In genomic region chr17:50502643-50502990, GRCh38 we compare ENCODE assay signal across 15 cellular contexts. TPM values are rescaled to one million over a fixed set of nuclear protein-coding genes. Genes with fewer than 3 reads are reported as not detected.
DNase-seq lines count a peak whose midpoint lies in the region; ATAC-seq, FAIRE-seq and TF ChIP-seq lines count a peak whose summit lies in the region.
"Had no signal": no experiment of that assay in that cellular context is flagged by ENCODE, and none has a peak within 500 bp of the region (broad histone marks: within the 10 kb centered on the region; RNA-seq: fewer than 3 reads in every experiment).

No MANE protein-coding gene starts in this region.

- peak overlapping the region; percentile 30; the same call in 1 of the 2 replicates for H3K27ac ChIP-seq in WERI-Rb-1
- no peak overlapping the region for H3K27ac ChIP-seq in K562 (ENCODE audit: extremely low read depth, low read depth, low read length)
- peak overlapping the region; percentile 80 for H3K27ac ChIP-seq in smooth muscle cell (ENCODE audit: low read depth)

- no peak overlapping the region for H2AFZ ChIP-seq in K562 (ENCODE audit: low read depth, low read length)
- no peak overlapping the region for H2AFZ ChIP-seq in smooth muscle cell (ENCODE audit: low read depth)

- no TSS peak for BruUV-seq in K562 (replicated peaks; lab: Mats Ljungman, UMichigan)

- in situ Hi-C loops in K562 (cut with MboI): no loop called here

- H3K9me3 ChIP-seq in WERI-Rb-1 (ENCODE audit: severe bottlenecking) (peaks cover 3% of the 10 kb centered on the region), K562 (replicated peaks; ENCODE audit: control insufficient read depth, insufficient read depth, low read depth, low read length) (no peaks in the 10 kb centered on the region), smooth muscle cell (replicated peaks; ENCODE audit: low read depth) (no peaks in the 10 kb centered on the region)
- H3K9me3 ChIP-seq: MG63, Peyer's patch had no signal

- peaks cover 9% of the 10 kb centered on the region for H3K27me3 Mint-ChIP-seq in activated CD4-positive, alpha-beta T cell treated with anti-CD3 and anti-CD28 coated beads, Interleukin-2, amount 10 ng/mL, durations not matched to agents 7 days and 5 days

- H3K9ac ChIP-seq in K562 (ENCODE audit: insufficient read depth in 1 of 2, low read depth in 2 of 2, low read length in 2 of 2): 0 out of 4 replicates have a peak overlapping the region, but pooled peaks of 1 of the 2 experiments have one; percentile 40
- H3K9ac ChIP-seq in smooth muscle cell (ENCODE audit: low read depth): peak overlapping the region; percentile 53

- no peak for TF ChIP-seq RAD21 in K562 (CRISPR knock-in tag; conservative IDR thresholded peaks at IDR 0.05 in 1 of 2, IDR thresholded peaks at IDR 0.05 in 1 of 2)

- no peak for DNase-seq in WERI-Rb-1
- no peak for DNase-seq in K562 (ENCODE audit: extremely low read depth in 1 of 4, low spot score in 3 of 4)
- DNase-seq in smooth muscle cell (lab: John Stamatoyannopoulos, UW; ENCODE audit: unreplicated experiment): no peak
- no peak for DNase-seq in activated CD4-positive, alpha-beta T cell treated with anti-CD3 and anti-CD28 coated beads, Interleukin-2, amount 10 ng/mL, durations not matched to agents 7 days and 5 days
- DNase-seq: COR-L47, H7, Karpas-422, MG63, NCI-H1092, NCI-H2081 treated with DMSO at 0.1 percent for 48 hours had no signal

- H3K79me2 ChIP-seq in K562 (ENCODE audit: control insufficient read depth, insufficient read depth, low read length) (no peaks in the 10 kb centered on the region), smooth muscle cell (ENCODE audit: low read depth) (no peaks in the 10 kb centered on the region)

- H3K27me3 ChIP-seq in WERI-Rb-1 (ENCODE audit: insufficient read depth, low read depth, severe bottlenecking): no peaks in the 10 kb centered on the region
- H3K27me3 ChIP-seq in K562 (ENCODE audit: control insufficient read depth in 2 of 2, insufficient read depth in 2 of 2, low read length in 2 of 2): peaks cover 27 to 40% of the 10 kb centered on the region in 2 experiments
- no peaks in the 10 kb centered on the region for H3K27me3 ChIP-seq in smooth muscle cell (ENCODE audit: low read depth)
- H3K27me3 ChIP-seq: MG63, Peyer's patch had no signal

- H4K20me1 ChIP-seq in K562 (replicated peaks; ENCODE audit: control insufficient read depth, insufficient read depth, low read length) (0 out of 2 replicates have a peak, but pooled peaks cover 3% of the 10 kb centered on the region), smooth muscle cell (ENCODE audit: low read depth) (no peaks in the 10 kb centered on the region)

- H3K4me1 ChIP-seq in K562 (replicated peaks in 1 of 2; ENCODE audit: control insufficient read depth in 2 of 2, insufficient read depth in 2 of 2, low read length in 2 of 2) (no peaks in the 10 kb centered on the region), smooth muscle cell (ENCODE audit: low read depth) (peaks cover 27% of the 10 kb centered on the region)

- no peak overlapping the region for H3K27ac Mint-ChIP-seq in activated CD4-positive, alpha-beta T cell treated with anti-CD3 and anti-CD28 coated beads, Interleukin-2, amount 10 ng/mL, durations not matched to agents 7 days and 5 days

- no peaks in the 10 kb centered on the region for H3K36me3 Mint-ChIP-seq in activated CD4-positive, alpha-beta T cell treated with anti-CD3 and anti-CD28 coated beads, Interleukin-2, amount 10 ng/mL, durations not matched to agents 7 days and 5 days (ENCODE audit: low read depth)

- no peaks in the 10 kb centered on the region for H3K9me1 ChIP-seq in K562 (ENCODE audit: control insufficient read depth, insufficient read depth, low read length)

- TF ChIP-seq CTCF in WERI-Rb-1 (IDR thresholded peaks at IDR 0.05; ENCODE audit: low read depth, low read length): no peak
- no peak for TF ChIP-seq CTCF in K562 (IDR thresholded peaks at IDR 0.05 in 2 of 3, conservative IDR thresholded peaks at IDR 0.05 in 1 of 3; ENCODE audit: insufficient read depth in 2 of 3, low read depth in 1 of 3, low read length in 3 of 3)
- TF ChIP-seq CTCF in smooth muscle cell (IDR thresholded peaks at IDR 0.05; ENCODE audit: borderline replicate concordance, insufficient read depth, poor library complexity, severe bottlenecking): no peak

- CTCF ChIA-PET in K562 (lab: Yijun Ruan, JAX; ENCODE audit: low intra/inter-chr PET ratio): no interaction called here
- CTCF ChIA-PET in activated CD4-positive, alpha-beta T cell treated with anti-CD3 and anti-CD28 coated beads, Interleukin-2, amount 10 ng/mL, durations not matched to agents 7 days and 5 days (lab: Charles Lee): interaction anchor here (0.9 to 3.5 kb wide), 4 partner anchors 14 to 21 kb away, joined by 3 to 9 read pairs (median 4); no protein-coding TSS in a partner anchor

- H3K36me3 ChIP-seq in WERI-Rb-1 (no peaks in the 10 kb centered on the region), K562 (ENCODE audit: control insufficient read depth, insufficient read depth, low read length) (no peaks in the 10 kb centered on the region), smooth muscle cell (ENCODE audit: low read depth) (no peaks in the 10 kb centered on the region)
- H3K36me3 ChIP-seq: MG63, Peyer's patch had no signal

- intact Hi-C loops in K562 (cut with micrococcal nuclease): no loop called here

- WGBS in K562 (ENCODE audit: insufficient coverage, low coverage, missing lambda C conversion rate): 3% methylated on average over 6 of the region's 6 CpGs
- WGBS in smooth muscle cell (ENCODE audit: low lambda C conversion rate): 86% methylated on average over 6 of the region's 6 CpGs

- H3K4me3 ChIP-seq in WERI-Rb-1 (ENCODE audit: low read depth, low read length) (no peak overlapping the region), K562 (no peak overlapping the region), smooth muscle cell (no peak overlapping the region)
- H3K4me3 ChIP-seq: MG63, Peyer's patch had no signal

- no peak for FAIRE-seq in K562 (lab: Jason Lieb, UNC)
- FAIRE-seq: GM19239 had no signal

- POLR2A ChIA-PET in K562 (lab: Yijun Ruan, JAX): no interaction called here
- POLR2A ChIA-PET in activated CD4-positive, alpha-beta T cell treated with anti-CD3 and anti-CD28 coated beads, Interleukin-2, amount 10 ng/mL, durations not matched to agents 7 days and 5 days (lab: Charles Lee): no interaction called here

- ATAC-seq in K562 (peak; percentile 42; the same call in 2 of the 3 replicates), GM19395 (IDR thresholded peaks at IDR 0.05; ENCODE audit: unreplicated experiment) (no peak), GM18517 (IDR thresholded peaks at IDR 0.05; ENCODE audit: unreplicated experiment) (no peak)
- ATAC-seq: Right ventricle myocardium inferior had no signal

- no peak overlapping the region for H3K4me3 Mint-ChIP-seq in activated CD4-positive, alpha-beta T cell treated with anti-CD3 and anti-CD28 coated beads, Interleukin-2, amount 10 ng/mL, durations not matched to agents 7 days and 5 days

- no peaks in the 10 kb centered on the region for H3K9me3 Mint-ChIP-seq in activated CD4-positive, alpha-beta T cell treated with anti-CD3 and anti-CD28 coated beads, Interleukin-2, amount 10 ng/mL, durations not matched to agents 7 days and 5 days

- TF ChIP-seq EP300 in K562 (IDR thresholded peaks at IDR 0.05; ENCODE audit: low read length): no peak

- TF ChIP-seq POLR2A in K562 (conservative IDR thresholded peaks at IDR 0.05): no peak

- H3K4me2 ChIP-seq in K562 (ENCODE audit: insufficient read depth, low read length): no peak overlapping the region
- H3K4me2 ChIP-seq in smooth muscle cell: peak overlapping the region; percentile 15

- H3F3A ChIP-seq in smooth muscle cell (ENCODE audit: low read depth): peaks cover 8% of the 10 kb centered on the region

- peaks cover 23% of the 10 kb centered on the region for H3K4me1 Mint-ChIP-seq in activated CD4-positive, alpha-beta T cell treated with anti-CD3 and anti-CD28 coated beads, Interleukin-2, amount 10 ng/mL, durations not matched to agents 7 days and 5 days

RNA-seq across cellular contexts. Expression of gene MYCBPAP, which starts 5.6 kb away (rescaled TPM):
- total RNA-seq in K562 (2011; cell fraction: chromatin; rRNA removed; ENCODE audit: low replicate concordance): not detected in 2 replicates
- total RNA-seq in K562 (2011; cell fraction: nucleolus; rRNA removed): 0.50 TPM in 1 of 2 replicates, not detected in the other
- 0.31 and 1.5 TPM in 2 replicates for total RNA-seq in K562 (2011; cell fraction: nucleoplasm; rRNA removed)
- total RNA-seq in K562 (2014; rRNA removed): not detected in 2 replicates
- not detected in 2 replicates for total RNA-seq in K562 (2014; rRNA removed; fragmentation: Illumina TruSeq; extraction: Trizol)
- not detected in 2 replicates for total RNA-seq in K562 (2015; rRNA removed; fragmentation: Illumina TruSeq; extraction: Trizol)
- total RNA-seq in K562 (2021): not detected in 2 replicates
- polyA plus RNA-seq in K562 (2011; rRNA removed): not detected in 2 replicates
- not detected in 2 replicates for polyA plus RNA-seq in K562 (2011; cell fraction: cytosol; rRNA removed)
- polyA plus RNA-seq in K562 (2011; cell fraction: nucleus; rRNA removed): 0.07 TPM in 1 of 2 replicates, not detected in the other
- polyA plus RNA-seq in K562 (2012): not detected in 2 replicates
- not detected in 2 replicates for polyA plus RNA-seq in K562 (2014; fragmentation: Illumina TruSeq; extraction: Trizol)
- not detected for polyA plus RNA-seq in K562 (2014; fragmentation: Nextera tagmentation; extraction: Ambion mirVana)
- not detected in 2 replicates for polyA plus RNA-seq in K562 (2014; rRNA removed)
- polyA minus RNA-seq in K562 (2011; rRNA and poly(A)+ RNA removed): not detected in 2 replicates
- polyA minus RNA-seq in K562 (2011; cell fraction: cytosol; rRNA and poly(A)+ RNA removed): not detected in 2 replicates
- polyA minus RNA-seq in K562 (2011; cell fraction: nucleus; rRNA and poly(A)+ RNA removed): not detected in 2 replicates
- total RNA-seq in smooth muscle cell: 0.18 and 0.90 TPM in 2 replicates
- polyA plus RNA-seq in smooth muscle cell: 0.97 and 1.4 TPM in 2 replicates
- total RNA-seq in activated CD4-positive, alpha-beta T cell treated with anti-CD3 and anti-CD28 coated beads, Interleukin-2, amount 10 ng/mL, durations not matched to agents 7 days and 5 days: 1 to 10 TPM; 3.0 to 4.8 TPM

RNA-seq across cellular contexts. Expression of gene RSAD1, which starts 24.0 kb away (rescaled TPM):
- total RNA-seq in K562 (2011; cell fraction: chromatin; rRNA removed; ENCODE audit: low replicate concordance): 82.5 and 106 TPM in 2 replicates
- total RNA-seq in K562 (2011; cell fraction: nucleolus; rRNA removed): 91.9 and 98.4 TPM in 2 replicates
- 76.1 and 86.0 TPM in 2 replicates for total RNA-seq in K562 (2011; cell fraction: nucleoplasm; rRNA removed)
- total RNA-seq in K562 (2014; rRNA removed): 27.3 and 39.7 TPM in 2 replicates
- total RNA-seq in K562 (2014; rRNA removed; fragmentation: Illumina TruSeq; extraction: Trizol): 24.5 and 26.8 TPM in 2 replicates
- 25.9 and 26.2 TPM in 2 replicates for total RNA-seq in K562 (2015; rRNA removed; fragmentation: Illumina TruSeq; extraction: Trizol)
- 41.9 and 44.0 TPM in 2 replicates for total RNA-seq in K562 (2021)
- 37.3 and 40.0 TPM in 2 replicates for polyA plus RNA-seq in K562 (2011; rRNA removed)
- 24.5 and 36.5 TPM in 2 replicates for polyA plus RNA-seq in K562 (2011; cell fraction: cytosol; rRNA removed)
- 190 and 193 TPM in 2 replicates for polyA plus RNA-seq in K562 (2011; cell fraction: nucleus; rRNA removed)
- polyA plus RNA-seq in K562 (2012): 23.1 and 26.7 TPM in 2 replicates
- 23.1 and 24.9 TPM in 2 replicates for polyA plus RNA-seq in K562 (2014; fragmentation: Illumina TruSeq; extraction: Trizol)
- 1 to 10 TPM; 4.5 to 5.2 TPM for polyA plus RNA-seq in K562 (2014; fragmentation: Nextera tagmentation; extraction: Ambion mirVana)
- 42.5 and 44.8 TPM in 2 replicates for polyA plus RNA-seq in K562 (2014; rRNA removed)
- 22.7 and 23.6 TPM in 2 replicates for polyA minus RNA-seq in K562 (2011; rRNA and poly(A)+ RNA removed)
- polyA minus RNA-seq in K562 (2011; cell fraction: cytosol; rRNA and poly(A)+ RNA removed): 10.9 and 17.9 TPM in 2 replicates
- 60.3 and 71.5 TPM in 2 replicates for polyA minus RNA-seq in K562 (2011; cell fraction: nucleus; rRNA and poly(A)+ RNA removed)
- 11.4 and 20.1 TPM in 2 replicates for total RNA-seq in smooth muscle cell
- polyA plus RNA-seq in smooth muscle cell: 21.1 and 25.3 TPM in 2 replicates
- total RNA-seq in activated CD4-positive, alpha-beta T cell treated with anti-CD3 and anti-CD28 coated beads, Interleukin-2, amount 10 ng/mL, durations not matched to agents 7 days and 5 days: 10 to 100 TPM; 22.5 to 25.1 TPM

RNA-seq across cellular contexts. Expression of gene EPN3, which starts 29.9 kb away (rescaled TPM):
- 0.09 TPM in 1 of 2 replicates, not detected in the other for total RNA-seq in K562 (2011; cell fraction: chromatin; rRNA removed; ENCODE audit: low replicate concordance)
- 0.33 TPM in 1 of 2 replicates, not detected in the other for total RNA-seq in K562 (2011; cell fraction: nucleolus; rRNA removed)
- not detected in 2 replicates for total RNA-seq in K562 (2011; cell fraction: nucleoplasm; rRNA removed)
- total RNA-seq in K562 (2014; rRNA removed): not detected in 2 replicates
- not detected in 2 replicates for total RNA-seq in K562 (2014; rRNA removed; fragmentation: Illumina TruSeq; extraction: Trizol)
- total RNA-seq in K562 (2015; rRNA removed; fragmentation: Illumina TruSeq; extraction: Trizol): not detected in 2 replicates
- total RNA-seq in K562 (2021): 0.16 TPM in 2 replicates
- polyA plus RNA-seq in K562 (2011; rRNA removed): not detected in 2 replicates
- 0.01 TPM in 1 of 2 replicates, not detected in the other for polyA plus RNA-seq in K562 (2011; cell fraction: cytosol; rRNA removed)
- polyA plus RNA-seq in K562 (2011; cell fraction: nucleus; rRNA removed): 0.04 and 0.07 TPM in 2 replicates
- not detected in 2 replicates for polyA plus RNA-seq in K562 (2012)
- polyA plus RNA-seq in K562 (2014; fragmentation: Illumina TruSeq; extraction: Trizol): not detected in 2 replicates
- not detected for polyA plus RNA-seq in K562 (2014; fragmentation: Nextera tagmentation; extraction: Ambion mirVana)
- polyA plus RNA-seq in K562 (2014; rRNA removed): not detected in 2 replicates
- polyA minus RNA-seq in K562 (2011; rRNA and poly(A)+ RNA removed): 0.09 TPM in 1 of 2 replicates, not detected in the other
- not detected in 2 replicates for polyA minus RNA-seq in K562 (2011; cell fraction: cytosol; rRNA and poly(A)+ RNA removed)
- 0.11 TPM in 1 of 2 replicates, not detected in the other for polyA minus RNA-seq in K562 (2011; cell fraction: nucleus; rRNA and poly(A)+ RNA removed)
- total RNA-seq in smooth muscle cell: 3.9 and 6.3 TPM in 2 replicates
- 5.1 and 7.6 TPM in 2 replicates for polyA plus RNA-seq in smooth muscle cell
- not detected for total RNA-seq in activated CD4-positive, alpha-beta T cell treated with anti-CD3 and anti-CD28 coated beads, Interleukin-2, amount 10 ng/mL, durations not matched to agents 7 days and 5 days

RNA-seq across cellular contexts. Expression of gene CHAD, which starts 33.9 kb away (rescaled TPM):
- not detected in 2 replicates for total RNA-seq in K562 (2011; cell fraction: chromatin; rRNA removed; ENCODE audit: low replicate concordance)
- total RNA-seq in K562 (2011; cell fraction: nucleolus; rRNA removed): not detected in 2 replicates
- total RNA-seq in K562 (2011; cell fraction: nucleoplasm; rRNA removed): not detected in 2 replicates
- total RNA-seq in K562 (2014; rRNA removed) (not detected in 2 replicates), K562 (2014; rRNA removed; fragmentation: Illumina TruSeq; extraction: Trizol) (not detected in 2 replicates), K562 (2015; rRNA removed; fragmentation: Illumina TruSeq; extraction: Trizol) (not detected in 2 replicates), K562 (2021) (not detected in 2 replicates), smooth muscle cell (not detected in 2 replicates)
- polyA plus RNA-seq in K562 (2011; rRNA removed) (not detected in 2 replicates), K562 (2014; fragmentation: Illumina TruSeq; extraction: Trizol) (not detected in 2 replicates), K562 (2014; fragmentation: Nextera tagmentation; extraction: Ambion mirVana) (not detected), K562 (2014; rRNA removed) (not detected in 2 replicates), smooth muscle cell (0.43 and 1.1 TPM in 2 replicates)
- not detected in 2 replicates for polyA plus RNA-seq in K562 (2011; cell fraction: cytosol; rRNA removed)
- polyA plus RNA-seq in K562 (2011; cell fraction: nucleus; rRNA removed): not detected in 2 replicates
- polyA plus RNA-seq in K562 (2012): 0.12 and 0.15 TPM in 2 replicates
- polyA minus RNA-seq in K562 (2011; rRNA and poly(A)+ RNA removed): not detected in 2 replicates
- polyA minus RNA-seq in K562 (2011; cell fraction: cytosol; rRNA and poly(A)+ RNA removed): not detected in 2 replicates
- not detected in 2 replicates for polyA minus RNA-seq in K562 (2011; cell fraction: nucleus; rRNA and poly(A)+ RNA removed)
- not detected for total RNA-seq in activated CD4-positive, alpha-beta T cell treated with anti-CD3 and anti-CD28 coated beads, Interleukin-2, amount 10 ng/mL, durations not matched to agents 7 days and 5 days
- total RNA-seq: H7 had no signal

RNA-seq across cellular contexts. Expression of gene SPATA20, which starts 44.4 kb away (rescaled TPM):
- 6.5 and 16.4 TPM in 2 replicates for total RNA-seq in K562 (2011; cell fraction: chromatin; rRNA removed; ENCODE audit: low replicate concordance)
- 10.9 and 11.0 TPM in 2 replicates for total RNA-seq in K562 (2011; cell fraction: nucleolus; rRNA removed)
- 5.4 and 7.9 TPM in 2 replicates for total RNA-seq in K562 (2011; cell fraction: nucleoplasm; rRNA removed)
- total RNA-seq in K562 (2014; rRNA removed) (1.0 and 2.6 TPM in 2 replicates), K562 (2014; rRNA removed; fragmentation: Illumina TruSeq; extraction: Trizol) (0.67 and 0.80 TPM in 2 replicates), K562 (2015; rRNA removed; fragmentation: Illumina TruSeq; extraction: Trizol) (1.8 and 2.1 TPM in 2 replicates), K562 (2021) (2.5 and 3.2 TPM in 2 replicates), smooth muscle cell (62.7 and 107 TPM in 2 replicates)
- polyA plus RNA-seq in K562 (2011; rRNA removed) (1.5 and 5.8 TPM in 2 replicates), K562 (2014; fragmentation: Illumina TruSeq; extraction: Trizol) (1.3 and 2.1 TPM in 2 replicates), K562 (2014; fragmentation: Nextera tagmentation; extraction: Ambion mirVana) (under 1 TPM; 0.08 to 0.13 TPM), K562 (2014; rRNA removed) (3.7 and 4.0 TPM in 2 replicates), smooth muscle cell (61.0 and 64.2 TPM in 2 replicates)
- polyA plus RNA-seq in K562 (2011; cell fraction: cytosol; rRNA removed): 1.6 and 2.9 TPM in 2 replicates
- polyA plus RNA-seq in K562 (2011; cell fraction: nucleus; rRNA removed): 33.3 and 59.9 TPM in 2 replicates
- polyA plus RNA-seq in K562 (2012): 2.7 and 9.9 TPM in 2 replicates
- polyA minus RNA-seq in K562 (2011; rRNA and poly(A)+ RNA removed): 1.6 and 1.8 TPM in 2 replicates
- polyA minus RNA-seq in K562 (2011; cell fraction: cytosol; rRNA and poly(A)+ RNA removed): 0.48 and 5.2 TPM in 2 replicates
- polyA minus RNA-seq in K562 (2011; cell fraction: nucleus; rRNA and poly(A)+ RNA removed): 7.9 and 20.1 TPM in 2 replicates
- total RNA-seq in activated CD4-positive, alpha-beta T cell treated with anti-CD3 and anti-CD28 coated beads, Interleukin-2, amount 10 ng/mL, durations not matched to agents 7 days and 5 days: 1 to 10 TPM; 3.9 to 6.2 TPM
